ENCODE assay signal across 8 cellular contexts in the genomic region with DNA sequence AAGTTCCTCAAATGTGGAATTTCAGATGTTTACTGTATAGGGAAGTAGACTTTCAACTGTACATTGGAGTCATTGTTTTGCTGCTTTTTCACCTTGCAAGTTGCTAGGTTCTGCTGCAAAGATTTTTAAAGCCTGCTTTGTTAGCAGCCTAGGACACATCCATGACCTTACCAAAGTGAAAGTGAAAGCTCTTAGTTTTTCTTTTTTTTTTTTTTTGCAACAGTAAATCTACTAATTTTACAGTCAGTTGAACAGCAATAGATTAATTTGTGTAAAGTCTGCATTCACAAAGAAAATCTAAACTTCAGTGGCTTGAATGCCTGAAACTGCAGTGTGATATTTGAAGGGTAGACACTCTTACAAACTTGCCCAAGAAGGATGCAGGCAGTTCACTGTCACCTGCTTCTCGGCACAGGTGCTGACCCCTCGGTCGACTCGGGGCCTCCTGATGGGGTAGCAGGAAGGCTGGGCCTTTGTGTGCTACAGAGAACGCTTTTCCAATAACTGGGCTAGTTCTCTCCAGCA. TPM values are rescaled to one million over a fixed set of nuclear protein-coding genes. Genes with fewer than 3 reads are reported as not detected.
DNase-seq lines count a peak whose midpoint lies in the region; ATAC-seq and TF ChIP-seq lines count a peak whose summit lies in the region.

No MANE protein-coding gene starts in this region.

- intact Hi-C loops in MCF 10A (cut with micrococcal nuclease) = no loop called here

- peaks cover 16% of the 10 kb centered on the region for H3K79me2 ChIP-seq in DND-41 (ENCODE audit: insufficient read depth, low read length)
- H3K79me2 ChIP-seq in osteoblast (ENCODE audit: insufficient read depth, low read length) = no peaks in the 10 kb centered on the region

- H2AFZ ChIP-seq in DND-41 (ENCODE audit: low read depth, low read length) (peak overlapping the region; percentile 88), osteoblast (ENCODE audit: low read length) (peak overlapping the region; percentile 98)

- BruUV-seq in MCF 10A (replicated peaks; lab: Mats Ljungman, UMichigan) = no TSS peak

- peak overlapping the region; percentile 67 for H3K9ac ChIP-seq in DND-41 (ENCODE audit: low read depth, low read length)

- DNase-seq in DND-41 (peak; percentile 67), NAMALWA (ENCODE audit: low spot score) (peak; percentile 26), MCF 10A (ENCODE audit: unreplicated experiment) (no peak), osteoblast (ENCODE audit: insufficient read length, low spot score, missing footprints) (no peak), nephron progenitor cell (no peak), GDM1 (lab: John Stamatoyannopoulos, UW) (no peak), DMS114 treated with DMSO at 0.1 percent for 48 hours (lab: John Stamatoyannopoulos, UW; ENCODE audit: unreplicated experiment) (no peak), GM19240 (ENCODE audit: insufficient read length, low spot score) (no peak)

- peaks cover 42% of the 10 kb centered on the region for H3K4me1 ChIP-seq in DND-41 (ENCODE audit: insufficient read depth, low read length)
- peaks cover 13% of the 10 kb centered on the region for H3K4me1 ChIP-seq in osteoblast (ENCODE audit: insufficient read depth, low read length)

- no peaks in the 10 kb centered on the region for H4K20me1 ChIP-seq in DND-41 (ENCODE audit: insufficient read depth, low read length)
- no peaks in the 10 kb centered on the region for H4K20me1 ChIP-seq in osteoblast (ENCODE audit: insufficient read depth, low read length)

- no peaks in the 10 kb centered on the region for H3K27me3 Mint-ChIP-seq in MCF 10A (ENCODE audit: insufficient read depth, unreplicated experiment)
- H3K27me3 Mint-ChIP-seq in nephron progenitor cell (ENCODE audit: low read depth, poor library complexity) = peaks cover 30% of the 10 kb centered on the region

- peak overlapping the region; percentile 28 for H3K4me3 Mint-ChIP-seq in MCF 10A (ENCODE audit: unreplicated experiment)
- H3K4me3 Mint-ChIP-seq in nephron progenitor cell = no peak overlapping the region

- peak overlapping the region; percentile 11 to 54; a peak in 3 of 4 replicates for H3K4me3 ChIP-seq in DND-41 (ENCODE audit: low read depth in 1 of 2, low read length in 2 of 2)
- peak overlapping the region; percentile 67 for H3K4me3 ChIP-seq in osteoblast (ENCODE audit: insufficient read depth, low read length)

- POLR2A ChIA-PET in MCF 10A (lab: Yijun Ruan, JAX) = interaction anchor here (0.7 to 2.0 kb wide), 7 partner anchors 15 to 371 kb away, joined by 3 to 11 read pairs (median 4); a partner anchor contains a TSS

- peak; percentile 77 for ATAC-seq in DND-41 (ENCODE audit: insufficient read depth, low read depth)

- H3K9me3 Mint-ChIP-seq in MCF 10A (ENCODE audit: unreplicated experiment) (no peaks in the 10 kb centered on the region), nephron progenitor cell (no peaks in the 10 kb centered on the region)

- H3K9me3 ChIP-seq in DND-41 (ENCODE audit: insufficient read depth, low read length, severe bottlenecking) = no peaks in the 10 kb centered on the region
- no peaks in the 10 kb centered on the region for H3K9me3 ChIP-seq in osteoblast (ENCODE audit: low read depth, low read length)

- H3K36me3 ChIP-seq in DND-41 (ENCODE audit: insufficient read depth, low read length) (no peaks in the 10 kb centered on the region), osteoblast (ENCODE audit: insufficient read depth, low read length) (no peaks in the 10 kb centered on the region)

- CTCF ChIA-PET in MCF 10A (lab: Yijun Ruan, JAX) = interaction anchor here (0.7 to 1.3 kb wide), 3 partner anchors 327 to 373 kb away, joined by 3 to 4 read pairs (median 3); no protein-coding TSS in a partner anchor

- H3K4me1 Mint-ChIP-seq in MCF 10A (ENCODE audit: insufficient read depth, unreplicated experiment) (peaks cover 8% of the 10 kb centered on the region), nephron progenitor cell (peaks cover 14% of the 10 kb centered on the region)

- H3K27me3 ChIP-seq in DND-41 (ENCODE audit: insufficient read depth, low read length, poor library complexity) (no peaks in the 10 kb centered on the region), osteoblast (ENCODE audit: insufficient read depth, low read length) (no peaks in the 10 kb centered on the region)

- H3K36me3 Mint-ChIP-seq in MCF 10A (ENCODE audit: insufficient read depth, unreplicated experiment) (peaks cover 5% of the 10 kb centered on the region), nephron progenitor cell (ENCODE audit: low read depth) (no peaks in the 10 kb centered on the region)

- peak overlapping the region; percentile 79 for H3K4me2 ChIP-seq in DND-41 (ENCODE audit: insufficient read depth, low read length)
- H3K4me2 ChIP-seq in osteoblast (ENCODE audit: insufficient read depth, low read length) = peak overlapping the region; percentile 88

- H3K27ac ChIP-seq in DND-41 (ENCODE audit: low read length) (peak overlapping the region; percentile 95), osteoblast (ENCODE audit: low read depth, low read length) (no peak overlapping the region)

- TF ChIP-seq CTCF in DND-41 (IDR thresholded peaks at IDR 0.05; ENCODE audit: borderline replicate concordance, extremely low read depth, low read length, poor library complexity, severe bottlenecking) (no peak), MCF 10A (IDR thresholded peaks at IDR 0.05; ENCODE audit: unreplicated experiment) (no peak), osteoblast (IDR thresholded peaks at IDR 0.05; ENCODE audit: extremely low read depth, low read depth, low read length) (no peak), nephron progenitor cell (IDR thresholded peaks at IDR 0.05) (no peak)

- H3K27ac Mint-ChIP-seq in MCF 10A (ENCODE audit: low read depth, unreplicated experiment) (peak overlapping the region; percentile 63), nephron progenitor cell (no peak overlapping the region)

RNA-seq across cellular contexts. Expression of a gene that starts 5.0 kb away (rescaled TPM):
- 35.6 and 40.9 TPM in 2 replicates for total RNA-seq in MCF 10A (2022)
- 63.6 and 65.5 TPM in 2 replicates for total RNA-seq in osteoblast

RNA-seq across cellular contexts. Expression of a gene that starts 31.0 kb away (rescaled TPM):
- total RNA-seq in MCF 10A (2022) (124 and 159 TPM in 2 replicates), osteoblast (111 and 115 TPM in 2 replicates)

Comparison
In these comparisons a context has a peak if more than half of its experiments do, and no peak if none do; other contexts are left out.
1. DNase-seq: peak in DND-41 (single experiment) and NAMALWA (single experiment); none in MCF 10A (single experiment), osteoblast (single experiment), nephron progenitor cell (single experiment), GDM1 (single experiment), DMS114 treated with DMSO at 0.1 percent for 48 hours (single experiment) and GM19240 (single experiment).